In genomic region chr9:75053869-75054268, GRCh38 we compare ENCODE assay signal across 13 cellular contexts. TPM values are rescaled to one million over a fixed set of nuclear protein-coding genes. Genes with fewer than 3 reads are reported as not detected.
DNase-seq lines count a peak whose midpoint lies in the region; ATAC-seq, FAIRE-seq and TF ChIP-seq lines count a peak whose summit lies in the region.
"Had no signal": no experiment of that assay in that cellular context is flagged by ENCODE, and none has a peak within 500 bp of the region (broad histone marks: within the 10 kb centered on the region; RNA-seq: fewer than 3 reads in every experiment).

No MANE protein-coding gene starts in this region.

- no peak for FAIRE-seq in HTR-8/SVneo (lab: Jason Lieb, UNC)

- H3K27me3 Mint-ChIP-seq in progenitor cell of endocrine pancreas, result no peaks in the 10 kb centered on the region

- no peak overlapping the region for H3K4me3 Mint-ChIP-seq in progenitor cell of endocrine pancreas (ENCODE audit: low read depth)

- H3K4me3 ChIP-seq in GM06990 (replicated peaks; ENCODE audit: low read depth, low read length), result no peak overlapping the region
- H3K4me3 ChIP-seq: GM23248 had no signal

- DNase-seq in GM06990 (ENCODE audit: extremely low read depth, insufficient read length) (peak; percentile 13), progenitor cell of endocrine pancreas (ENCODE audit: low spot score, unreplicated experiment) (no peak), HTR-8/SVneo (ENCODE audit: insufficient read length, low spot score) (no peak), NCI-H69 (lab: John Stamatoyannopoulos, UW) (no peak)
- DNase-seq in effector CD8-positive, alpha-beta T cell (lab: John Stamatoyannopoulos, UW), result no peak
- DNase-seq: activated CD4-positive, CD25-positive, alpha-beta regulatory T cell; DND-41; KG1 had no signal

- H3K9me3 Mint-ChIP-seq in progenitor cell of endocrine pancreas (ENCODE audit: low read depth), result peaks cover 4% of the 10 kb centered on the region
- H3K9me3 Mint-ChIP-seq: activated T-helper 2 cell treated with anti-CD3 and anti-CD28 coated beads, Interferon-gamma antibody, Interleukin-2, Interleukin-4, amounts not matched to agents 10 μg/mL and 5 μg/mL and 100 μg/mL, durations not matched to agents 14 hours and 24 hours and 36 hours had no signal

- TF ChIP-seq CTCF in GM06990 (IDR thresholded peaks at IDR 0.05; ENCODE audit: insufficient read depth, low read length, poor library complexity, severe bottlenecking) (no peak), progenitor cell of endocrine pancreas (IDR thresholded peaks at IDR 0.05; ENCODE audit: unreplicated experiment) (no peak)

- no peaks in the 10 kb centered on the region for H3K27me3 ChIP-seq in GM06990 (replicated peaks; ENCODE audit: control insufficient read depth, insufficient read depth, low read length)

- no peaks in the 10 kb centered on the region for H3K4me1 Mint-ChIP-seq in progenitor cell of endocrine pancreas (ENCODE audit: low read depth)

- no peak overlapping the region for H3K27ac Mint-ChIP-seq in progenitor cell of endocrine pancreas
- H3K27ac Mint-ChIP-seq: activated T-helper 2 cell treated with anti-CD3 and anti-CD28 coated beads, Interferon-gamma antibody, Interleukin-2, Interleukin-4, amounts not matched to agents 10 μg/mL and 5 μg/mL and 100 μg/mL, durations not matched to agents 14 hours and 24 hours and 36 hours had no signal

- no peaks in the 10 kb centered on the region for H3K36me3 Mint-ChIP-seq in progenitor cell of endocrine pancreas (ENCODE audit: insufficient read depth)

- peak; percentile 96 for ATAC-seq in GM19324 (IDR thresholded peaks at IDR 0.05; ENCODE audit: low FRiP score, unreplicated experiment)
- peak; percentile 90 for ATAC-seq in HG02642 (IDR thresholded peaks at IDR 0.05; ENCODE audit: poor library complexity, unreplicated experiment)
- peak; percentile 96 for ATAC-seq in HG03442 (IDR thresholded peaks at IDR 0.05; ENCODE audit: unreplicated experiment)

- no peaks in the 10 kb centered on the region for H3K36me3 ChIP-seq in GM06990 (ENCODE audit: control insufficient read depth, insufficient read depth, low read length)

RNA-seq across cellular contexts. Expression of gene CARNMT1, which starts 25.8 kb away (rescaled TPM):
- 19.8 and 21.1 TPM in 2 replicates for total RNA-seq in progenitor cell of endocrine pancreas

RNA-seq across cellular contexts. Expression of gene NMRK1, which starts 34.1 kb away (rescaled TPM):
- 3.5 and 4.7 TPM in 2 replicates for total RNA-seq in progenitor cell of endocrine pancreas

RNA-seq across cellular contexts. Expression of gene OSTF1, which starts 34.4 kb away (rescaled TPM):
- 9.8 and 10.7 TPM in 2 replicates for total RNA-seq in progenitor cell of endocrine pancreas
